In the genomic region with DNA sequence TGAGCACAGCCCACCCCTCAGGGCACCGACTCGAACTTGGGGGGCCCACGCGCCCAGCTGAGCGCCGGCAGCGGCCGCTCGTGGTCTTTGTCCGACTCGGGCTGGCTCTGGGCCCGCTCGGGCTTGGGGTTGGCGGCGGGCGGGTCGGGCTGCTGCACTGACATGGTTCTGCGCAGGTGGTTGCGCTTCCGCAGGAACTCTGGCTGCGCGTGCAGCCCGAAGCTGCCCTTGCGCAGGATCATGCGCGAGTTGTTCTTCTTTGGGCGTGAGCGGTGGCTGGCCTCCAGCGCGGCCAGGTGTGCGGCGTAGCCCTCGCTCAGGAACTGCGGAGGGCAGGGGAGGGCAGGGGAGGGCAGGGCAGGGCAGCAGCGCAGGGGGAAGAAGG, we compare ENCODE assay signal across 8 cellular contexts. TPM values are rescaled to one million over a fixed set of nuclear protein-coding genes. Genes with fewer than 3 reads are reported as not detected.
DNase-seq lines count a peak whose midpoint lies in the region; ATAC-seq and TF ChIP-seq lines count a peak whose summit lies in the region.

No MANE protein-coding gene starts in this region.

- peaks cover 0 to 23% (median 9%) of the 10 kb centered on the region in 9 donors for H3K27me3 ChIP-seq in heart left ventricle

- no peak for TF ChIP-seq POLR2A in heart left ventricle (IDR thresholded peaks at IDR 0.05)

- no peak for TF ChIP-seq CTCF in heart left ventricle (IDR thresholded peaks at IDR 0.05)

- no peak overlapping the region for H3K27ac Mint-ChIP-seq in activated CD8-positive, alpha-beta memory T cell treated with anti-CD3 and anti-CD28 coated beads, Interleukin-2, amount 10 ng/mL, durations not matched to agents 7 days and 5 days

- DNase-seq in activated CD8-positive, alpha-beta memory T cell treated with anti-CD3 and anti-CD28 coated beads, Interleukin-2, amount 10 ng/mL, durations not matched to agents 7 days and 5 days, result no peak
- peak in 3 of 5 donors; percentile 23 to 43 (median 33) for DNase-seq in heart left ventricle
- DNase-seq in stimulated activated CD4-positive, alpha-beta T cell treated with anti-CD3 and anti-CD28 coated beads, Interleukin-1b, Interleukin-23, amount 100 ng/mL, for 48 hours, result peak; percentile 20
- DNase-seq in mesenteric fat pad (ENCODE audit: low spot score), result no peak
- DNase-seq in RKO (ENCODE audit: low spot score), result no peak
- DNase-seq in NCI-H1417 treated with DMSO at 0.1 percent for 48 hours (lab: John Stamatoyannopoulos, UW), result no peak
- DNase-seq in NCI-H1105 (lab: John Stamatoyannopoulos, UW), result no peak

- H3K4me1 ChIP-seq in heart left ventricle, result peaks cover 0 to 17% (median 4%) of the 10 kb centered on the region in 12 donors

- no peak overlapping the region for H3K27ac ChIP-seq in heart left ventricle

- no peaks in the 10 kb centered on the region for H3K36me3 ChIP-seq in heart left ventricle

- H3K27me3 Mint-ChIP-seq in activated CD8-positive, alpha-beta memory T cell treated with anti-CD3 and anti-CD28 coated beads, Interleukin-2, amount 10 ng/mL, durations not matched to agents 7 days and 5 days, result peaks cover 36% of the 10 kb centered on the region

- intact Hi-C loops in heart left ventricle (cut with DNase I), result no loop called here

- H3K9me3 ChIP-seq in heart left ventricle, result no peaks in the 10 kb centered on the region

- H3K4me3 Mint-ChIP-seq in activated CD8-positive, alpha-beta memory T cell treated with anti-CD3 and anti-CD28 coated beads, Interleukin-2, amount 10 ng/mL, durations not matched to agents 7 days and 5 days, result no peak overlapping the region

- ATAC-seq in HG02610 (IDR thresholded peaks at IDR 0.05; ENCODE audit: unreplicated experiment), result peak; percentile 40
- ATAC-seq in activated CD8-positive, alpha-beta memory T cell treated with anti-CD3 and anti-CD28 coated beads, Interleukin-2, amount 10 ng/mL, durations not matched to agents 7 days and 5 days, result peak; percentile 82
- ATAC-seq in heart left ventricle, result peak in 2 of 4 donors; percentile 24 to 30

- H3K4me3 ChIP-seq in heart left ventricle, result peak overlapping the region in 11 of 12 donors; percentile 8 to 41 (median 31)

- 0% methylated on average over 9 to 35 of the region's 35 CpGs for WGBS in heart left ventricle, 4 donors

- peaks cover 18% of the 10 kb centered on the region for H3K4me1 Mint-ChIP-seq in activated CD8-positive, alpha-beta memory T cell treated with anti-CD3 and anti-CD28 coated beads, Interleukin-2, amount 10 ng/mL, durations not matched to agents 7 days and 5 days

- no peaks in the 10 kb centered on the region for H3K36me3 Mint-ChIP-seq in activated CD8-positive, alpha-beta memory T cell treated with anti-CD3 and anti-CD28 coated beads, Interleukin-2, amount 10 ng/mL, durations not matched to agents 7 days and 5 days

- no peaks in the 10 kb centered on the region for H3K9me3 Mint-ChIP-seq in activated CD8-positive, alpha-beta memory T cell treated with anti-CD3 and anti-CD28 coated beads, Interleukin-2, amount 10 ng/mL, durations not matched to agents 7 days and 5 days (ENCODE audit: low read depth)

- CTCF ChIA-PET in activated CD8-positive, alpha-beta memory T cell treated with anti-CD3 and anti-CD28 coated beads, Interleukin-2, amount 10 ng/mL, durations not matched to agents 7 days and 5 days (lab: Charles Lee), result interaction anchor here (0.6 to 1.2 kb wide), 2 partner anchors 104 to 891 kb away, joined by 3 read pairs; no protein-coding TSS in a partner anchor

RNA-seq across cellular contexts. Expression of a gene that starts 11.1 kb away (rescaled TPM):
- 10 to 100 TPM in 1 of 2 experiments, 1 to 10 TPM in 1; 6.8 to 17.0 TPM for total RNA-seq in activated CD8-positive, alpha-beta memory T cell treated with anti-CD3 and anti-CD28 coated beads, Interleukin-2, amount 10 ng/mL, durations not matched to agents 7 days and 5 days
- total RNA-seq in heart left ventricle (1 to 10 TPM in 2 of 9 donors, under 1 TPM in 3, not detected in 4; 0.35 to 4.6 (median 0.75) TPM), mesenteric fat pad (not detected)
- under 1 TPM in 1 of 2 donors, not detected in 1; 0.21 TPM for polyA plus RNA-seq in heart left ventricle

RNA-seq across cellular contexts. Expression of a gene that starts 20.4 kb away (rescaled TPM):
- not detected for total RNA-seq in activated CD8-positive, alpha-beta memory T cell treated with anti-CD3 and anti-CD28 coated beads, Interleukin-2, amount 10 ng/mL, durations not matched to agents 7 days and 5 days
- total RNA-seq in heart left ventricle (not detected), mesenteric fat pad (not detected)
- polyA plus RNA-seq in heart left ventricle, result not detected

Comparison
In these comparisons a context has a peak if more than half of its experiments do, and no peak if none do; other contexts are left out.
1. DNase-seq: peak in heart left ventricle (3 of 5) and stimulated activated CD4-positive, alpha-beta T cell treated with anti-CD3 and anti-CD28 coated beads, Interleukin-1b, Interleukin-23, amount 100 ng/mL, for 48 hours (single experiment); none in activated CD8-positive, alpha-beta memory T cell treated with anti-CD3 and anti-CD28 coated beads, Interleukin-2, amount 10 ng/mL, durations not matched to agents 7 days and 5 days (single experiment), mesenteric fat pad (single experiment), RKO (single experiment), NCI-H1417 treated with DMSO at 0.1 percent for 48 hours (single experiment) and NCI-H1105 (single experiment).